14 cellular contexts compared by ENCODE assay signal in the genomic region with DNA sequence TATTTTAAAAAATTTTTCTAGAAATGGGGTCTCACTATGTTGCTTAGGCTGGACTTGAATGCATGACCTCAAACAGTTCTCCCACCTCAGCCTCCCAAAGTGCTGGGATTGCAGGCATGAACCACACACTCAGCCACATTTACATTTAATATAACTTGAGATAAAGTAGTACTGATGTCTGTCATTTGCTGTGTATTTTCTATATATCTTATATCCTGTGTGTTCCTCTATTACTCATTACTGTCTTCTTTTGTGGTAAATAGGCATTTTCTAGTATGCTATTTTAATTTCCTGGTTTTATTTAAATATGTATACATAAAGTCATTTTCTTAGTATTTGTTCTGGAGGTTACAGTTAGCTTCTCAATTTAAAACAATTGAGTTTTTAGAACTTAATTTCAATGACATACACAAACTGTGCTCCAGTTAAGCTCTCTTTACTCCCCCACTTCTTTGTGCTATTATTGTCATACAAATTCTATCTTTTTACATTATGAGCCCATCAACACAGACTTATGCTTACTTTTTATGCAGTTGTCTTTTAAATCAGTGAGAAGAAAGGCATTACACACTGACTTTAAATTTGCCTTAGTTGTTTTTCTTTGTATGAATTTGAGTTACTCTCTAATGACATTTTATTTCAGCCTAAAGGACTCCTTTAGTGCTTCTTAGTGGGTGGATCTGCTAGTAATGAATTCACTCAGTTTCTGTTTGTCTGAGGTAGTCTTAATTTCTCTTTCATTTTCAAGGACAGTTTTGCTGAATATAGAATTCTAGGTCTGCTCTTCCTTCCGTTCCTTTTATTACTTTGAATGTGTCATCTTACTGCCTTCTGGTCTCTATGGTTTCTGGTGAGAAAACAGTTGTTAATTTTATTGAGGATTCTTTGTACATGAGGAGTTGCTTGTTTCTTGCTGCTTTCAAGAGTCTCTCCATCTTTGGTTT. TPM values are rescaled to one million over a fixed set of nuclear protein-coding genes. Genes with fewer than 3 reads are reported as not detected.
DNase-seq lines count a peak whose midpoint lies in the region; ATAC-seq, FAIRE-seq and TF ChIP-seq lines count a peak whose summit lies in the region.
"Had no signal": no experiment of that assay in that cellular context is flagged by ENCODE, and none has a peak within 500 bp of the region (broad histone marks: within the 10 kb centered on the region; RNA-seq: fewer than 3 reads in every experiment).

No MANE protein-coding gene starts in this region.

- 0% methylated on average over 1 of the region's 1 CpG for WGBS in GM12878 (ENCODE audit: insufficient coverage, insufficient replicate concordance, low lambda C conversion rate, missing lambda C conversion rate)

- TF ChIP-seq POLR2A in GM12878 (IDR thresholded peaks at IDR 0.05; ENCODE audit: low read depth, low read length), result no peak

- H3K36me3 Mint-ChIP-seq in nephron progenitor cell (ENCODE audit: low read depth) (no peaks in the 10 kb centered on the region), progenitor cell of endocrine pancreas (ENCODE audit: insufficient read depth) (peaks cover 1% of the 10 kb centered on the region)

- TF ChIP-seq RAD21 in GM12878 (IDR thresholded peaks at IDR 0.05; ENCODE audit: insufficient read depth, low read depth, low read length), result no peak

- in situ Hi-C loops in GM12878 (cut with MboI) (no loop called here), brain microvascular endothelial cell (cut with HindIII; ENCODE audit: low pct_ligation_motif_present, low sequenced_read_pairs) (no loop called here)

- POLR2A ChIA-PET in GM12878 (lab: Charles Lee), result no interaction called here

- intact Hi-C loops in GM12878 (cut with micrococcal nuclease; ENCODE audit: unreplicated experiment), result no loop called here

- ATAC-seq in GM21423 (IDR thresholded peaks at IDR 0.05; ENCODE audit: unreplicated experiment) (peak; percentile 89), HG03196 (IDR thresholded peaks at IDR 0.05; ENCODE audit: unreplicated experiment) (peak; percentile 95), GM12878 (peak; percentile 98)
- ATAC-seq: heart right ventricle, Right ventricle myocardium inferior had no signal

- H3K27me3 Mint-ChIP-seq in nephron progenitor cell (ENCODE audit: low read depth, poor library complexity) (no peaks in the 10 kb centered on the region), progenitor cell of endocrine pancreas (no peaks in the 10 kb centered on the region)

- H3K9ac ChIP-seq in GM12878 (ENCODE audit: control insufficient read depth, insufficient read depth, low read length), result no peak overlapping the region

- H3K27me3 ChIP-seq in GM12878 (replicated peaks in 1 of 2; ENCODE audit: control insufficient read depth in 2 of 2, insufficient read depth in 2 of 2, low read length in 1 of 2) (no peaks in the 10 kb centered on the region), brain microvascular endothelial cell (replicated peaks) (no peaks in the 10 kb centered on the region)
- H3K27me3 ChIP-seq: heart right ventricle had no signal

- CTCF ChIA-PET in GM12878 (lab: Yijun Ruan, JAX), result interaction anchor here (0.6 kb wide), 1 partner anchor 399 kb away, joined by 3 read pairs; no protein-coding TSS in a partner anchor

- peaks cover 9% of the 10 kb centered on the region for H3K4me1 ChIP-seq in GM12878 (ENCODE audit: control insufficient read depth, insufficient read depth, low read length)

- H3K27ac Mint-ChIP-seq in nephron progenitor cell (no peak overlapping the region), progenitor cell of endocrine pancreas (no peak overlapping the region)

- H3K4me1 Mint-ChIP-seq in nephron progenitor cell (peaks cover 6% of the 10 kb centered on the region), progenitor cell of endocrine pancreas (ENCODE audit: low read depth) (peaks cover 15% of the 10 kb centered on the region)

- peak overlapping the region; percentile 28; the same call in 1 of the 2 replicates for H3K4me3 ChIP-seq in GM12878
- no peak overlapping the region for H3K4me3 ChIP-seq in brain microvascular endothelial cell (ENCODE audit: low read depth, low read length)
- H3K4me3 ChIP-seq: HAP-1, heart right ventricle, thoracic aorta had no signal

- peaks cover 13% of the 10 kb centered on the region; the same call in 2 of the 3 replicates for H3K9me3 ChIP-seq in GM12878 (replicated peaks; ENCODE audit: control insufficient read depth, insufficient read depth, low read length)
- H3K9me3 ChIP-seq: HAP-1, thoracic aorta had no signal

- no peak overlapping the region for H2AFZ ChIP-seq in GM12878 (ENCODE audit: control insufficient read depth, low read depth, low read length)

- H3K36me3 ChIP-seq in GM12878 (ENCODE audit: control insufficient read depth in 2 of 2, insufficient read depth in 2 of 2, low read length in 1 of 2) (no peaks in the 10 kb centered on the region), brain microvascular endothelial cell (replicated peaks) (no peaks in the 10 kb centered on the region)
- H3K36me3 ChIP-seq: HAP-1, heart right ventricle, thoracic aorta had no signal

- H3K79me2 ChIP-seq in GM12878 (ENCODE audit: control insufficient read depth, insufficient read depth, low read length), result no peaks in the 10 kb centered on the region

- DNase-seq in GM18507 (ENCODE audit: extremely low spot score, insufficient read length, low read depth), result no peak
- DNase-seq in GM12878 (ENCODE audit: low read depth, low spot score), result no peak
- DNase-seq in brain microvascular endothelial cell, result no peak
- DNase-seq in nephron progenitor cell, result no peak
- no peak for DNase-seq in activated effector memory CD4-positive, alpha-beta T cell treated with anti-CD3 and anti-CD28 coated beads, Interleukin-2, amount 50 U/mL, for 16 hours
- DNase-seq in progenitor cell of endocrine pancreas (ENCODE audit: low spot score, unreplicated experiment), result no peak
- DNase-seq: heart right ventricle; NCI-H1105; stimulated activated CD4-positive, alpha-beta T cell treated with anti-CD3 and anti-CD28 coated beads, Interleukin-1b, Interleukin-23, amount 100 ng/mL, for 48 hours had no signal

- SMC1A ChIA-PET in GM12878 (lab: Charles Lee; ENCODE audit: uncharacterized antibody, unreplicated experiment), result interaction anchor here (0.7 to 1.0 kb wide), 4 partner anchors 13 to 33 kb away, joined by 3 to 6 read pairs (median 3); no protein-coding TSS in a partner anchor

- H3K9me3 Mint-ChIP-seq in nephron progenitor cell (peaks cover 59% of the 10 kb centered on the region), progenitor cell of endocrine pancreas (ENCODE audit: low read depth) (peaks cover 22% of the 10 kb centered on the region)

- TF ChIP-seq CTCF in GM12878 (IDR thresholded peaks at IDR 0.05 in 2 of 3, conservative IDR thresholded peaks at IDR 0.05 in 1 of 3; ENCODE audit: control insufficient read depth in 2 of 3, extremely low read depth in 1 of 3, insufficient read depth in 1 of 3, low read depth in 3 of 3, low read length in 3 of 3), result no peak
- no peak for TF ChIP-seq CTCF in brain microvascular endothelial cell (IDR thresholded peaks at IDR 0.05; ENCODE audit: low read depth, low read length, missing control alignments)
- no peak for TF ChIP-seq CTCF in nephron progenitor cell (IDR thresholded peaks at IDR 0.05)
- no peak for TF ChIP-seq CTCF in progenitor cell of endocrine pancreas (IDR thresholded peaks at IDR 0.05; ENCODE audit: unreplicated experiment)

- TF ChIP-seq EP300 in GM12878 (IDR thresholded peaks at IDR 0.05; ENCODE audit: borderline replicate concordance in 1 of 2, control insufficient read depth in 1 of 2, low read depth in 2 of 2, low read length in 2 of 2), result no peak

- H3K27ac ChIP-seq in GM12878 (ENCODE audit: control insufficient read depth, insufficient read depth) (no peak overlapping the region; the same call in 1 of the 2 replicates), brain microvascular endothelial cell (no peak overlapping the region)
- H3K27ac ChIP-seq: thoracic aorta had no signal

- FAIRE-seq in GM18507 (lab: Jason Lieb, UNC) (peak; percentile 87), GM12878 (lab: Jason Lieb, UNC) (peak; percentile 68)

- H4K20me1 ChIP-seq in GM12878 (ENCODE audit: control insufficient read depth, insufficient read depth), result no peaks in the 10 kb centered on the region

- peak overlapping the region; percentile 14; the same call in 1 of the 2 replicates for H3K4me2 ChIP-seq in GM12878 (ENCODE audit: control insufficient read depth, insufficient read depth)

- RAD21 ChIA-PET in GM12878 (lab: Charles Lee; ENCODE audit: unreplicated experiment), result no interaction called here

- BruUV-seq in GM12878 (replicated peaks; lab: Mats Ljungman, UMichigan), result no TSS peak

- no peak overlapping the region for H3K4me3 Mint-ChIP-seq in nephron progenitor cell
- H3K4me3 Mint-ChIP-seq in progenitor cell of endocrine pancreas (ENCODE audit: low read depth), result no peak overlapping the region

TF ChIP-seq in GM12878, 131 proteins besides CTCF, POLR2A, EP300 and RAD21 (continues in another document):
- peak; percentile 86; the same call in 1 of the 2 replicates for TF ChIP-seq NBN (IDR thresholded peaks at IDR 0.05)
- no peak for TF ChIP-seq MTA3 (IDR thresholded peaks at IDR 0.05; ENCODE audit: borderline replicate concordance, low read length)
- TF ChIP-seq SP1 (IDR thresholded peaks at IDR 0.05; ENCODE audit: low read depth, low read length), result no peak
- peak; percentile 48; the same call in 1 of the 2 replicates for TF ChIP-seq ZBED1 (IDR thresholded peaks at IDR 0.05; ENCODE audit: borderline replicate concordance)
- TF ChIP-seq MTA2 (IDR thresholded peaks at IDR 0.05; ENCODE audit: low read depth), result no peak
- TF ChIP-seq NFIC (IDR thresholded peaks at IDR 0.05; ENCODE audit: low read depth, low read length), result peak; percentile 58; the same call in 1 of the 2 replicates

RNA-seq across cellular contexts. Expression of gene INPP4A, which starts 6.2 kb away (rescaled TPM):
- 373 and 420 TPM in 2 replicates for total RNA-seq in GM12878 (2013; cell fraction: nucleolus; rRNA removed)
- total RNA-seq in GM12878 (2014; rRNA removed) (37.9 and 42.8 TPM in 2 replicates), GM12878 (2014; rRNA removed; fragmentation: Illumina TruSeq; extraction: Trizol) (24.0 and 24.1 TPM in 2 replicates), GM12878 (2021) (54.0 and 62.3 TPM in 2 replicates), progenitor cell of endocrine pancreas (30.5 and 33.0 TPM in 2 replicates)
- polyA plus RNA-seq in GM12878 (2011; ENCODE audit: low read depth), result 10.5 TPM
- polyA plus RNA-seq in GM12878 (2011; rRNA removed) (30.8 and 46.4 TPM in 2 replicates), GM12878 (2014; fragmentation: Illumina TruSeq; extraction: Trizol) (20.4 and 27.4 TPM in 2 replicates), GM12878 (2014; fragmentation: Nextera tagmentation; extraction: Ambion mirVana) (1 to 10 TPM; 4.7 to 6.2 TPM), GM12878 (2014; rRNA removed) (32.7 and 40.3 TPM in 2 replicates), GM12878 (2016; fragmentation: Nextera tagmentation; extraction: Ambion mirVana) (10 to 100 TPM; 41.1 to 45.9 TPM)
- polyA plus RNA-seq in GM12878 (2011; cell fraction: cytosol; rRNA removed), result 45.8 and 56.6 TPM in 2 replicates
- polyA plus RNA-seq in GM12878 (2011; cell fraction: nucleus; rRNA removed), result 403 and 492 TPM in 2 replicates
- polyA plus RNA-seq in GM12878 (2012), result 19.7 and 20.5 TPM in 2 replicates
- 220 and 303 TPM in 2 replicates for polyA minus RNA-seq in GM12878 (2011; rRNA and poly(A)+ RNA removed)
- 32.1 and 33.5 TPM in 2 replicates for polyA minus RNA-seq in GM12878 (2011; cell fraction: cytosol; rRNA and poly(A)+ RNA removed)
- 290 and 381 TPM in 2 replicates for polyA minus RNA-seq in GM12878 (2011; cell fraction: nucleus; rRNA and poly(A)+ RNA removed)
